ENCODE assay signal across 19 cellular contexts in the genomic region with DNA sequence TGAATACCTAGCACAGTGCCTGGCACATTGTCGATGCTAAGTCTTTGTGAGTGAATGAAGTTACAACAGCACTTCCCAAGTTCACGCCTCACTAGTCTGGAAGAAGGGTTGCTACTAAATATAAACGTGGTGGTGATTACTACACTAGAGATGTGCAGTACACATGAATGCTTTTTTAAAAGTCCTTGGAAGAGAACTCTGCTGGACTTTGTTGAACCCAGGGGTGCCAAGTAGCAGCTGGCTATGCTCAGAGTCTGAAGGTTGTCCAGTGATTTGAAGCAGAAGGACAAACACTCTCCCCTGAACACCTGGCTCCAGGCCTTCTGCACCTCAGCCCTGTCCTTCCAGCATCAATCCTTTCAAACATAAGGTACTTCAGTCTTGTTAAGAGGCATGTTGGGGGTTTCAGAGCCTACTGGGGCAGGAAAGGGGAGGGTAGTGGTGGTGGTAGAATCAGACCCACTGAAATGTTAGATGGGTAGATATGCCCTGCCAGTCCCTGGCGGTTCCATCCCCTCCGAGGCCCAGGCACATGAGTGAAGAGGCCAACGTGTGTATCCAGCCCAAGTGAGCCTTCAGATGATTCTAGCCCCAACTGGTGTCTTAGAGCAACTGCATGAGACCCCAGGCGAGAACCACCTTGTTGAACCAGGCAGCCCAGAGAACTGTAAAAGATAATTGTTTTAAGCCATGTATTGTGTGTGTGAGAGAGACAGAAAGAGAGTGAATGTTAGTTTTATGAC.
A peak's percentile ranks its signal among the peaks of the same experiment; 100 is the strongest.
DNase-seq lines count a peak whose midpoint lies in the region; ATAC-seq and TF ChIP-seq lines count a peak whose summit lies in the region.
"Had no signal": no experiment of that assay in that cellular context is flagged by ENCODE, and none has a peak within 500 bp of the region (broad histone marks: within the 10 kb centered on the region; RNA-seq: fewer than 3 reads in every experiment).

No MANE protein-coding gene starts in this region.

- no peak overlapping the region for H3K4ac ChIP-seq in H9 (ENCODE audit: low read depth, low read length)

- H3K4me2 ChIP-seq in H9 (ENCODE audit: insufficient read depth, insufficient read length, low read length), result no peak overlapping the region

- H3K36me3 ChIP-seq in tibial nerve, result peaks cover 0 to 36% (median 6%) of the 10 kb centered on the region in 3 donors

- H2BK120ac ChIP-seq in H9 (ENCODE audit: low read depth, low read length, poor library complexity, severe bottlenecking), result no peak overlapping the region

- H3K56ac ChIP-seq in H9 (ENCODE audit: insufficient read length, low read depth, low read length), result no peak overlapping the region

- no peak overlapping the region for H4K5ac ChIP-seq in H9 (ENCODE audit: insufficient read length, low read depth, low read length)

- H3K9ac ChIP-seq in H9 (ENCODE audit: extremely low read depth, insufficient read length, low read length), result no peak overlapping the region

- H2AFZ ChIP-seq in H9 (ENCODE audit: low read length), result no peak overlapping the region

- H4K91ac ChIP-seq in H9 (ENCODE audit: insufficient read length, low read depth, low read length), result no peak overlapping the region

- TF ChIP-seq POLR2A in tibial nerve (IDR thresholded peaks at IDR 0.05), result no peak

- H3K4me3 ChIP-seq in right cardiac atrium (ENCODE audit: low read length) (no peak overlapping the region), tibial nerve (no peak overlapping the region)
- H3K4me3 ChIP-seq: body of pancreas had no signal

- no peak overlapping the region for H2BK12ac ChIP-seq in H9 (ENCODE audit: insufficient read length, low read depth, low read length)

- no peak for DNase-seq in H9
- no peak for DNase-seq in effector memory CD8-positive, alpha-beta T cell
- peak in 1 of 3 donors; percentile 40 for DNase-seq in right cardiac atrium
- DNase-seq in stimulated activated effector memory CD8-positive, alpha-beta T cell treated with anti-CD3 and anti-CD28 coated beads, Interleukin-12 subunit alpha, Interleukin-12 subunit beta, amount 100 ng/mL, for 72 hours (ENCODE audit: low spot score in 2 of 2), result no peak
- no peak for DNase-seq in tibial nerve (ENCODE audit: low spot score in 2 of 2)
- no peak for DNase-seq in NCI-H82 treated with DMSO at 0.1 percent for 48 hours (lab: John Stamatoyannopoulos, UW; ENCODE audit: unreplicated experiment)
- DNase-seq: activated T-cell treated with anti-CD3 and anti-CD28 coated beads, Interleukin-2, amount 50 U/mL, for 24 hours; body of pancreas; KBM-7; kidney; MV-4-11; NCI-H2081 treated with DMSO at 0.1 percent for 48 hours; NCI-H774; stimulated activated CD4-positive, alpha-beta T cell treated with anti-CD3 and anti-CD28 coated beads, Interleukin-2, amount 100 ng/mL, for 48 hours had no signal

- H3K27me3 ChIP-seq in H9 (ENCODE audit: insufficient read depth, low read length) (0 out of 2 replicates have a peak, but pooled peaks cover 2% of the 10 kb centered on the region), right cardiac atrium (ENCODE audit: control insufficient read depth, insufficient read depth) (no peaks in the 10 kb centered on the region), tibial nerve (no peaks in the 10 kb centered on the region)
- H3K27me3 ChIP-seq: body of pancreas had no signal

- no peaks in the 10 kb centered on the region for H3K27me3 Mint-ChIP-seq in H9 (ENCODE audit: low read depth)
- H3K27me3 Mint-ChIP-seq in effector memory CD8-positive, alpha-beta T cell, result no peaks in the 10 kb centered on the region
- H3K27me3 Mint-ChIP-seq: activated naive CD4-positive, alpha-beta T cell treated with anti-CD3 and anti-CD28 coated beads, Interleukin-2, amount 50 U/mL, for 24 hours; activated T-cell treated with anti-CD3 and anti-CD28 coated beads, Interleukin-2, amount 50 U/mL, for 24 hours had no signal

- no peaks in the 10 kb centered on the region for H4K20me1 ChIP-seq in H9 (ENCODE audit: control insufficient read depth, insufficient read depth, insufficient read length)

- TF ChIP-seq CTCF in H9 (conservative IDR thresholded peaks at IDR 0.05) (0 out of 3 replicates have a peak, but pooled peaks have one; percentile 14), tibial nerve (IDR thresholded peaks at IDR 0.05) (no peak)

- H3K23me2 ChIP-seq in H9 (ENCODE audit: insufficient read length, low read depth, low read length, poor library complexity, severe bottlenecking), result no peaks in the 10 kb centered on the region

- peak overlapping the region in 2 of 3 experiments; percentile 28 to 46; a peak in 3 of 7 replicates for H3K27ac Mint-ChIP-seq in H9
- H3K27ac Mint-ChIP-seq in effector memory CD8-positive, alpha-beta T cell, result peak overlapping the region; percentile 6 to 9
- peak overlapping the region; percentile 9 for H3K27ac Mint-ChIP-seq in stimulated activated effector memory CD8-positive, alpha-beta T cell treated with anti-CD3 and anti-CD28 coated beads, Interleukin-12 subunit alpha, Interleukin-12 subunit beta, amount 100 ng/mL, for 72 hours
- H3K27ac Mint-ChIP-seq: activated naive CD4-positive, alpha-beta T cell treated with anti-CD3 and anti-CD28 coated beads, Interleukin-2, amount 50 U/mL, for 24 hours; activated T-cell treated with anti-CD3 and anti-CD28 coated beads, Interleukin-2, amount 50 U/mL, for 24 hours had no signal

- no peaks in the 10 kb centered on the region for H3K9me3 ChIP-seq in H9 (ENCODE audit: control insufficient read depth, low read depth, low read length)
- no peaks in the 10 kb centered on the region for H3K9me3 ChIP-seq in right cardiac atrium (ENCODE audit: control insufficient read depth, low read length)
- no peaks in the 10 kb centered on the region for H3K9me3 ChIP-seq in tibial nerve
- H3K9me3 ChIP-seq: body of pancreas had no signal

- H3K79me1 ChIP-seq in H9 (ENCODE audit: insufficient read depth, low read depth, low read length, poor library complexity, severe bottlenecking), result no peaks in the 10 kb centered on the region

- H2BK20ac ChIP-seq in H9 (ENCODE audit: low read depth, low read length, poor library complexity, severe bottlenecking), result no peak overlapping the region

- no peak overlapping the region for H3K27ac ChIP-seq in H9 (ENCODE audit: insufficient read length, low read depth, low read length)
- H3K27ac ChIP-seq in right cardiac atrium (ENCODE audit: low read length), result peak overlapping the region; percentile 93
- no peak overlapping the region for H3K27ac ChIP-seq in tibial nerve
- H3K27ac ChIP-seq: body of pancreas, HL-60 had no signal

- H4K8ac ChIP-seq in H9 (replicated peaks; ENCODE audit: insufficient read length, low read depth, low read length), result no peak overlapping the region

- H2AK5ac ChIP-seq in H9 (ENCODE audit: insufficient read length, low read length), result no peak overlapping the region

- H2BK15ac ChIP-seq in H9 (ENCODE audit: low read depth, low read length), result no peak overlapping the region

- no peaks in the 10 kb centered on the region for H3K9me3 Mint-ChIP-seq in H9
- H3K9me3 Mint-ChIP-seq in effector memory CD8-positive, alpha-beta T cell, result no peaks in the 10 kb centered on the region
- no peaks in the 10 kb centered on the region for H3K9me3 Mint-ChIP-seq in stimulated activated effector memory CD8-positive, alpha-beta T cell treated with anti-CD3 and anti-CD28 coated beads, Interleukin-12 subunit alpha, Interleukin-12 subunit beta, amount 100 ng/mL, for 72 hours
- H3K9me3 Mint-ChIP-seq: activated naive CD4-positive, alpha-beta T cell treated with anti-CD3 and anti-CD28 coated beads, Interleukin-2, amount 50 U/mL, for 24 hours; activated T-cell treated with anti-CD3 and anti-CD28 coated beads, Interleukin-2, amount 50 U/mL, for 24 hours had no signal

- no peak overlapping the region for H3K18ac ChIP-seq in H9 (ENCODE audit: insufficient read length, low read depth, low read length)

- intact Hi-C loops in right cardiac atrium (cut with DNase I), result no loop called here

- no peak for TF ChIP-seq EP300 in tibial nerve (IDR thresholded peaks at IDR 0.05)

- H3K14ac ChIP-seq in H9 (ENCODE audit: insufficient read depth, low read length), result no peak overlapping the region

- H3K4me1 ChIP-seq in H9 (ENCODE audit: insufficient read depth, low read length) (no peaks in the 10 kb centered on the region), right cardiac atrium (ENCODE audit: control insufficient read depth, insufficient read depth, low read length) (peaks cover 4% of the 10 kb centered on the region), tibial nerve (no peaks in the 10 kb centered on the region)
- H3K4me1 ChIP-seq: body of pancreas had no signal

- H3K4me3 Mint-ChIP-seq in H9, result no peak overlapping the region
- no peak overlapping the region for H3K4me3 Mint-ChIP-seq in effector memory CD8-positive, alpha-beta T cell
- no peak overlapping the region for H3K4me3 Mint-ChIP-seq in stimulated activated effector memory CD8-positive, alpha-beta T cell treated with anti-CD3 and anti-CD28 coated beads, Interleukin-12 subunit alpha, Interleukin-12 subunit beta, amount 100 ng/mL, for 72 hours
- H3K4me3 Mint-ChIP-seq: activated naive CD4-positive, alpha-beta T cell treated with anti-CD3 and anti-CD28 coated beads, Interleukin-2, amount 50 U/mL, for 24 hours; activated T-cell treated with anti-CD3 and anti-CD28 coated beads, Interleukin-2, amount 50 U/mL, for 24 hours had no signal

- no peak overlapping the region for H3T11ph ChIP-seq in H9 (ENCODE audit: low read length)

- peaks cover 9 to 11% of the 10 kb centered on the region in 2 experiments for H3K4me1 Mint-ChIP-seq in H9
- peaks cover 5 to 12% of the 10 kb centered on the region in 2 donors for H3K4me1 Mint-ChIP-seq in effector memory CD8-positive, alpha-beta T cell (ENCODE audit: low read depth in 2 of 2)
- peaks cover 28% of the 10 kb centered on the region for H3K4me1 Mint-ChIP-seq in stimulated activated effector memory CD8-positive, alpha-beta T cell treated with anti-CD3 and anti-CD28 coated beads, Interleukin-12 subunit alpha, Interleukin-12 subunit beta, amount 100 ng/mL, for 72 hours

- WGBS in H9 (ENCODE audit: extremely low coverage, insufficient read length, low lambda C conversion rate), result no CpG with 5 or more reads among the region's 7 CpGs
- WGBS in right cardiac atrium, result 74% methylated on average over 7 of the region's 7 CpGs
- WGBS in tibial nerve, 2 donors, result 84 to 89% methylated on average over 7 of the region's 7 CpGs

- ATAC-seq in effector memory CD8-positive, alpha-beta T cell (replicated peaks), result no peak
- ATAC-seq in right cardiac atrium, result peak; percentile 72 to 87
- no peak for ATAC-seq in stimulated activated effector memory CD8-positive, alpha-beta T cell treated with anti-CD3 and anti-CD28 coated beads, Interleukin-12 subunit alpha, Interleukin-12 subunit beta, amount 100 ng/mL, for 72 hours
- ATAC-seq in HG02798 (IDR thresholded peaks at IDR 0.05; ENCODE audit: poor library complexity, unreplicated experiment), result no peak
- ATAC-seq in GM19023 (IDR thresholded peaks at IDR 0.05; ENCODE audit: unreplicated experiment), result no peak
- ATAC-seq: body of pancreas, Panc1 had no signal

- H3K79me2 ChIP-seq in H9 (ENCODE audit: insufficient read depth, low read length), result no peaks in the 10 kb centered on the region

- H3K36me3 Mint-ChIP-seq in H9 (ENCODE audit: insufficient read depth in 1 of 3, low read depth in 3 of 3), result peaks cover 0 to 9% (median 0%) of the 10 kb centered on the region in 3 experiments; a peak in 2 of 7 replicates
- peaks cover 9% of the 10 kb centered on the region for H3K36me3 Mint-ChIP-seq in effector memory CD8-positive, alpha-beta T cell (ENCODE audit: insufficient read depth)
- peaks cover 69% of the 10 kb centered on the region for H3K36me3 Mint-ChIP-seq in stimulated activated effector memory CD8-positive, alpha-beta T cell treated with anti-CD3 and anti-CD28 coated beads, Interleukin-12 subunit alpha, Interleukin-12 subunit beta, amount 100 ng/mL, for 72 hours

- H2BK5ac ChIP-seq in H9 (ENCODE audit: insufficient read length, low read length), result no peak overlapping the region

- no peak overlapping the region for H3K23ac ChIP-seq in H9 (ENCODE audit: insufficient read length, low read depth, low read length)

Comparison
In these comparisons a context has a peak if more than half of its experiments do, and no peak if none do; other contexts are left out.
1. ATAC-seq: peak in right cardiac atrium (2 of 2); none in effector memory CD8-positive, alpha-beta T cell (single experiment), stimulated activated effector memory CD8-positive, alpha-beta T cell treated with anti-CD3 and anti-CD28 coated beads, Interleukin-12 subunit alpha, Interleukin-12 subunit beta, amount 100 ng/mL, for 72 hours (single experiment), HG02798 (single experiment) and GM19023 (single experiment).
2. Peak in every context shown above with its lines, with median percentiles within 50 percentile points of each other: H3K27ac Mint-ChIP-seq.